In genomic region chr1:43557744-43558245, GRCh38 we compare ENCODE assay signal across 12 cellular contexts. TPM values are rescaled to one million over a fixed set of nuclear protein-coding genes. Genes with fewer than 3 reads are reported as not detected.
DNase-seq lines count a peak whose midpoint lies in the region; ATAC-seq, FAIRE-seq and TF ChIP-seq lines count a peak whose summit lies in the region.
"Had no signal": no experiment of that assay in that cellular context is flagged by ENCODE, and none has a peak within 500 bp of the region (broad histone marks: within the 10 kb centered on the region; RNA-seq: fewer than 3 reads in every experiment).

No MANE protein-coding gene starts in this region.

- H3K4me1 ChIP-seq in GM23248 (ENCODE audit: insufficient read depth) (peaks cover 10% of the 10 kb centered on the region), Peyer's patch (peaks cover 0 to 40% (median 6%) of the 10 kb centered on the region in 4 donors), pancreas (peaks cover 7 to 9% (median 9%) of the 10 kb centered on the region in 3 donors)

- peaks cover 5% of the 10 kb centered on the region for H3F3A ChIP-seq in GM23248 (ENCODE audit: insufficient read depth)

- ATAC-seq in pancreas (peak in 3 of 4 donors; percentile 54 to 68 (median 63)), HG03159 (IDR thresholded peaks at IDR 0.05; ENCODE audit: unreplicated experiment) (no peak)

- H3K79me2 ChIP-seq in GM23248 (ENCODE audit: insufficient read depth), result no peaks in the 10 kb centered on the region

- in situ Hi-C loops in GM23248 (cut with MboI), result no loop called here

- no peaks in the 10 kb centered on the region for H3K36me3 ChIP-seq in GM23248 (ENCODE audit: low read depth)
- H3K36me3 ChIP-seq in Peyer's patch, result peaks cover 0 to 42% (median 0%) of the 10 kb centered on the region in 3 donors
- H3K36me3 ChIP-seq in pancreas, result peaks cover 0 to 14% (median 0%) of the 10 kb centered on the region in 3 donors

- TF ChIP-seq CTCF in Peyer's patch (IDR thresholded peaks at IDR 0.05) (no peak), pancreas (IDR thresholded peaks at IDR 0.05) (no peak)

- H3K27ac ChIP-seq in GM23248 (peak overlapping the region; percentile 35; the same call in 1 of the 2 replicates), Peyer's patch (peak overlapping the region in 3 of 4 donors; percentile 72 to 98 (median 87)), pancreas (no peak overlapping the region)

- H3K9me2 ChIP-seq in GM23248 (ENCODE audit: insufficient read depth), result no peaks in the 10 kb centered on the region

- peak overlapping the region; percentile 49 for H3K9ac ChIP-seq in GM23248

- DNase-seq in GM23248 (peak; percentile 21), Peyer's patch (peak in 2 of 3 donors; percentile 82 to 92), fibroblast of the conjunctiva (ENCODE audit: low read depth) (peak; percentile 41), pancreas (peak in 1 of 6 donors; percentile 40), NCI-H2081 (lab: John Stamatoyannopoulos, UW) (no peak), germinal center (ENCODE audit: low spot score) (no peak), dedifferentiated amniotic fluid mesenchymal stem cell (ENCODE audit: extremely low spot score) (no peak)
- DNase-seq: activated T-cell treated with anti-CD3 and anti-CD28 coated beads for 4 hours; CD4-positive, alpha-beta memory T cell; NCI-H1930; T-helper 2 cell had no signal

- H3K4me2 ChIP-seq in GM23248 (ENCODE audit: unreplicated experiment), result peak overlapping the region; percentile 33

- no peak for FAIRE-seq in pancreas (lab: Jason Lieb, UNC)

- H3K4me3 ChIP-seq in GM23248, result no peak overlapping the region
- peak overlapping the region in 2 of 4 donors; percentile 5 to 37 for H3K4me3 ChIP-seq in Peyer's patch
- no peak overlapping the region for H3K4me3 ChIP-seq in pancreas

- 24 to 30% methylated on average over 6 to 9 of the region's 9 CpGs for WGBS in GM23248 (ENCODE audit: low coverage in 1 of 2, low lambda C conversion rate in 2 of 2, missing lambda C conversion rate in 2 of 2), 2 experiments
- WGBS in pancreas, 2 donors, result 58 to 69% methylated on average over 6 to 9 of the region's 9 CpGs

- no peaks in the 10 kb centered on the region for H3K27me3 ChIP-seq in GM23248 (replicated peaks; ENCODE audit: insufficient read depth)
- no peaks in the 10 kb centered on the region for H3K27me3 ChIP-seq in Peyer's patch
- no peaks in the 10 kb centered on the region for H3K27me3 ChIP-seq in pancreas

- no peak for TF ChIP-seq POLR2A in Peyer's patch (IDR thresholded peaks at IDR 0.05)

- intact Hi-C loops in pancreas (cut with DNase I), result no loop called here

- H4K20me1 ChIP-seq in GM23248 (ENCODE audit: insufficient read depth), result no peaks in the 10 kb centered on the region

- H2AFZ ChIP-seq in GM23248, result peak overlapping the region; percentile 74

- H3K9me3 ChIP-seq in GM23248 (ENCODE audit: low read depth), result no peaks in the 10 kb centered on the region
- no peaks in the 10 kb centered on the region for H3K9me3 ChIP-seq in Peyer's patch
- H3K9me3 ChIP-seq in pancreas, result no peaks in the 10 kb centered on the region

RNA-seq across cellular contexts. Expression of gene PTPRF, which starts 27.1 kb away (rescaled TPM):
- total RNA-seq in GM23248 (2014; rRNA removed; shearing (Covaris generic)), result 15.0 and 16.3 TPM in 2 replicates
- polyA plus RNA-seq in GM23248 (2016; fragmentation: Nextera tagmentation; extraction: Ambion mirVana), result 14.0 and 14.7 TPM in 2 replicates
- total RNA-seq in Peyer's patch, result 100 to 1,000 TPM; 149 to 613 (median 528) TPM
- total RNA-seq in pancreas, result 100 to 1,000 TPM in 5 of 6 donors, 10 to 100 TPM in 1; 89.2 to 210 (median 131) TPM
- 10 to 100 TPM; 42.9 to 44.6 TPM for polyA plus RNA-seq in pancreas
- total RNA-seq: CD4-positive, alpha-beta memory T cell had no signal
- polyA plus RNA-seq: CD4-positive, alpha-beta memory T cell had no signal

Comparison
In these comparisons a context has a peak if more than half of its experiments do, and no peak if none do; other contexts are left out.
1. DNase-seq: peak in GM23248 (single experiment), Peyer's patch (2 of 3) and fibroblast of the conjunctiva (single experiment); none in NCI-H2081 (0 of 2), germinal center (single experiment) and dedifferentiated amniotic fluid mesenchymal stem cell (single experiment).
2. H3K27ac ChIP-seq: peak in GM23248 (single experiment) and Peyer's patch (3 of 4); none in pancreas (0 of 4).